Comparison of ENCODE assay signal across 24 cellular contexts in genomic region chr21:45039309-45040113, GRCh38. TPM values are rescaled to one million over a fixed set of nuclear protein-coding genes. Genes with fewer than 3 reads are reported as not detected.
A peak's percentile ranks its signal among the peaks of the same experiment; 100 is the strongest.
DNase-seq lines count a peak whose midpoint lies in the region; ATAC-seq and TF ChIP-seq lines count a peak whose summit lies in the region.
"Had no signal": no experiment of that assay in that cellular context is flagged by ENCODE, and none has a peak within 500 bp of the region (broad histone marks: within the 10 kb centered on the region; RNA-seq: fewer than 3 reads in every experiment).

No MANE protein-coding gene starts in this region.

- peak overlapping the region; percentile 28 for H3K27ac Mint-ChIP-seq in chondrocyte (ENCODE audit: unreplicated experiment)
- no peak overlapping the region for H3K27ac Mint-ChIP-seq in activated CD8-positive, alpha-beta T cell treated with anti-CD3 and anti-CD28 coated beads for 36 hours
- H3K27ac Mint-ChIP-seq: activated T-cell treated with anti-CD3 and anti-CD28 coated beads, Interleukin-2, amount 50 U/mL, for 72 hours; CD4-positive, CD25-positive, alpha-beta regulatory T cell had no signal

- no peak overlapping the region for H3K4me3 ChIP-seq in osteoblast (ENCODE audit: insufficient read depth, low read length)
- no peak overlapping the region for H3K4me3 ChIP-seq in upper lobe of left lung
- H3K4me3 ChIP-seq: GM12878, psoas muscle had no signal

- no peak overlapping the region for H3K27ac ChIP-seq in osteoblast (ENCODE audit: low read depth, low read length)
- H3K27ac ChIP-seq in upper lobe of left lung = peak overlapping the region; percentile 57 to 87 (median 70)
- H3K27ac ChIP-seq: brain microvascular endothelial cell, foreskin keratinocyte, neutrophil, psoas muscle had no signal

- H3K36me3 ChIP-seq in osteoblast (ENCODE audit: insufficient read depth, low read length) (no peaks in the 10 kb centered on the region), upper lobe of left lung (no peaks in the 10 kb centered on the region)
- H3K36me3 ChIP-seq: brain microvascular endothelial cell, neutrophil had no signal

- DNase-seq in MV-4-11 (lab: John Stamatoyannopoulos, UW) (peak; percentile 18), chondrocyte (ENCODE audit: low spot score) (no peak), osteoblast (ENCODE audit: insufficient read length, low spot score, missing footprints) (peak; percentile 30), upper lobe of left lung (no peak), NCI-H510A (lab: John Stamatoyannopoulos, UW) (no peak), AML-193 (lab: John Stamatoyannopoulos, UW) (no peak)
- DNase-seq in activated CD8-positive, alpha-beta T cell treated with anti-CD3 and anti-CD28 coated beads for 36 hours = no peak
- DNase-seq: activated CD4-positive, CD25-positive, alpha-beta regulatory T cell; activated naive CD4-positive, alpha-beta T cell; activated T-cell treated with anti-CD3 and anti-CD28 coated beads, Interleukin-2, amount 50 U/mL, for 72 hours; brain microvascular endothelial cell; CD4-positive, CD25-positive, alpha-beta regulatory T cell; effector memory CD4-positive, alpha-beta T cell; foreskin keratinocyte; left colon; NCI-H1048; NCI-H1694; NCI-H2171 treated with DMSO at 0.1 percent for 48 hours; NCI-H526; SHP77; SW 1271 had no signal

- 92 to 95% methylated on average over 3 to 4 of the region's 4 CpGs for WGBS in upper lobe of left lung, 2 donors

- peaks cover 17% of the 10 kb centered on the region for H3K4me1 ChIP-seq in osteoblast (ENCODE audit: insufficient read depth, low read length)
- peaks cover 14 to 23% (median 21%) of the 10 kb centered on the region in 4 donors for H3K4me1 ChIP-seq in upper lobe of left lung
- H3K4me1 ChIP-seq: foreskin keratinocyte had no signal

- no peak for TF ChIP-seq EP300 in upper lobe of left lung (IDR thresholded peaks at IDR 0.05)

- H3K27me3 ChIP-seq in osteoblast (ENCODE audit: insufficient read depth, low read length) (no peaks in the 10 kb centered on the region), upper lobe of left lung (no peaks in the 10 kb centered on the region)
- H3K27me3 ChIP-seq: brain microvascular endothelial cell, neutrophil had no signal

- POLR2A ChIA-PET in activated CD8-positive, alpha-beta T cell treated with anti-CD3 and anti-CD28 coated beads for 36 hours (lab: Charles Lee) = no interaction called here

- no peak overlapping the region for H2AFZ ChIP-seq in osteoblast (ENCODE audit: low read length)

- CTCF ChIA-PET in activated CD8-positive, alpha-beta T cell treated with anti-CD3 and anti-CD28 coated beads for 36 hours (lab: Charles Lee) = no interaction called here

- peaks cover 2% of the 10 kb centered on the region for H3K36me3 Mint-ChIP-seq in chondrocyte (ENCODE audit: low read depth)
- peaks cover 2% of the 10 kb centered on the region for H3K36me3 Mint-ChIP-seq in activated CD8-positive, alpha-beta T cell treated with anti-CD3 and anti-CD28 coated beads for 36 hours (ENCODE audit: low read depth)
- H3K36me3 Mint-ChIP-seq: CD4-positive, CD25-positive, alpha-beta regulatory T cell had no signal

- intact Hi-C loops in activated CD8-positive, alpha-beta T cell treated with anti-CD3 and anti-CD28 coated beads for 36 hours (cut with micrococcal nuclease) = no loop called here

- no peaks in the 10 kb centered on the region for H4K20me1 ChIP-seq in osteoblast (ENCODE audit: insufficient read depth, low read length)

- peaks cover 30% of the 10 kb centered on the region for H3K4me1 Mint-ChIP-seq in chondrocyte (ENCODE audit: low read depth)
- no peaks in the 10 kb centered on the region for H3K4me1 Mint-ChIP-seq in activated CD8-positive, alpha-beta T cell treated with anti-CD3 and anti-CD28 coated beads for 36 hours (ENCODE audit: low read depth)

- ATAC-seq in upper lobe of left lung (ENCODE audit: low FRiP score in 2 of 2) = no peak
- no peak for ATAC-seq in activated CD8-positive, alpha-beta T cell treated with anti-CD3 and anti-CD28 coated beads for 36 hours
- ATAC-seq: activated T-cell treated with anti-CD3 and anti-CD28 coated beads, Interleukin-2, amount 50 U/mL, for 72 hours; foreskin keratinocyte; GM12878; left colon had no signal

- H3K9me3 ChIP-seq in osteoblast (ENCODE audit: low read depth, low read length) (peaks cover 9% of the 10 kb centered on the region), upper lobe of left lung (peaks cover 0 to 12% (median 4%) of the 10 kb centered on the region in 4 donors)
- H3K9me3 ChIP-seq: neutrophil, psoas muscle had no signal

- H3K79me2 ChIP-seq in osteoblast (ENCODE audit: insufficient read depth, low read length) = no peaks in the 10 kb centered on the region

- no peak overlapping the region for H3K4me3 Mint-ChIP-seq in chondrocyte (ENCODE audit: unreplicated experiment)
- H3K4me3 Mint-ChIP-seq in activated CD8-positive, alpha-beta T cell treated with anti-CD3 and anti-CD28 coated beads for 36 hours = no peak overlapping the region
- H3K4me3 Mint-ChIP-seq: activated T-cell treated with anti-CD3 and anti-CD28 coated beads, Interleukin-2, amount 50 U/mL, for 72 hours; CD4-positive, CD25-positive, alpha-beta regulatory T cell had no signal

- no peak for TF ChIP-seq CTCF in chondrocyte (IDR thresholded peaks at IDR 0.05)
- TF ChIP-seq CTCF in osteoblast (IDR thresholded peaks at IDR 0.05; ENCODE audit: extremely low read depth, low read depth, low read length) = no peak
- no peak for TF ChIP-seq CTCF in upper lobe of left lung (IDR thresholded peaks at IDR 0.05)
- no peak for TF ChIP-seq CTCF in activated CD8-positive, alpha-beta T cell treated with anti-CD3 and anti-CD28 coated beads for 36 hours (IDR thresholded peaks at IDR 0.05)

- no peak overlapping the region for H3K4me2 ChIP-seq in osteoblast (ENCODE audit: insufficient read depth, low read length)

- H3K27me3 Mint-ChIP-seq in chondrocyte (ENCODE audit: low read depth) = no peaks in the 10 kb centered on the region
- H3K27me3 Mint-ChIP-seq in activated CD8-positive, alpha-beta T cell treated with anti-CD3 and anti-CD28 coated beads for 36 hours = peaks cover 4% of the 10 kb centered on the region
- H3K27me3 Mint-ChIP-seq: CD4-positive, CD25-positive, alpha-beta regulatory T cell had no signal

- TF ChIP-seq POLR2A in upper lobe of left lung (IDR thresholded peaks at IDR 0.05) = no peak

- peaks cover 13% of the 10 kb centered on the region for H3K9me3 Mint-ChIP-seq in chondrocyte (ENCODE audit: low read depth)
- H3K9me3 Mint-ChIP-seq in activated CD8-positive, alpha-beta T cell treated with anti-CD3 and anti-CD28 coated beads for 36 hours = peaks cover 13% of the 10 kb centered on the region

RNA-seq across cellular contexts. Expression of gene ADARB1, which starts 34.9 kb away (rescaled TPM):
- total RNA-seq in chondrocyte = 53.8 to 92.8 TPM (median 89.5 TPM) in 3 replicates
- 19.5 and 28.9 TPM in 2 replicates for total RNA-seq in osteoblast
- total RNA-seq in upper lobe of left lung = 10 to 100 TPM; 26.5 to 94.3 (median 42.4) TPM
- total RNA-seq in activated CD8-positive, alpha-beta T cell treated with anti-CD3 and anti-CD28 coated beads for 36 hours = 10 to 100 TPM; 36.2 to 37.1 TPM

Comparison
In these comparisons a context has a peak if more than half of its experiments do, and no peak if none do; other contexts are left out.
1. DNase-seq: peak in MV-4-11 (single experiment) and osteoblast (single experiment); none in chondrocyte (single experiment), upper lobe of left lung (0 of 2), NCI-H510A (single experiment), activated CD8-positive, alpha-beta T cell treated with anti-CD3 and anti-CD28 coated beads for 36 hours (single experiment) and AML-193 (0 of 2).